Comparison of ENCODE assay signal across 13 cellular contexts in the genomic region with DNA sequence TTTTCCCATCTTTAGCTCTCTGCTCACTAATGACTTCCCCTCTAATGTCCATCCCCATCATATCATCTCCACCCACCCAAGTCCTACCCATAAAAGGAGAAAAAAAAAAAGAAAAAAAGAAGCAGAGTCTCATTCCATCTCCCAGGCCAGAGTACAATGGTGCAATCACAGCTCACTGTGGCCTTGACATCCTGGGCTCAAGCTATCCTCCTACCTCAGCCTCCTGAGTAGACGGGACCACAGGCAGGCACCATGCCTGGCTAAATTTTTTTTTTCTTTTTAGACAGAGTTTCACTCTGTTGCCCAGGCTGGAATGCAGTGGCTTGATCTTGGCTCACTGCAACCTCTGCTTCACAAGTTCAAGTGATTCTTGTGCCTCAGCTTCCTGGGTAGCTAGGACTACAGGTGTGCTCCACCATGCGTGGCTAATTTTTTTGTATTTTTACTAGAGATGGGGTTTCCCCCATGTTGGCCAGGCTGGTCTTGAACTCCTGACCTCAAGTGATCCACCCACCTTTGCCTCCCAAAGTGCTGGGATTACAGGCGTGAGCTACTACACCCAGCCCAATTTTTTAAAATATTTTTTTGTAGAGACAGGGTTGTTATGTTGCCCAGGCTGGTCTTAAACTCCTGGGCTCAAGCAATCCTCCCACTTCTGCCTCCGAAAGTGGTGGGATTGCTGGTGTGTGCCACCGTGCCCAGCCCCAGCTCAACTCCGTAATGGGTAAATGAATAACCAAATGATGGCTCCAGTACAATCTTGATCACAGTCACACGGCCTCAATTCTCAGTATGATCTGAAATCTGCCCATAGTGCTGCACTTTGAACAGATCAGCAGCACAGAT.
DNase-seq lines count a peak whose midpoint lies in the region; ATAC-seq and TF ChIP-seq lines count a peak whose summit lies in the region.
"Had no signal": no experiment of that assay in that cellular context is flagged by ENCODE, and none has a peak within 500 bp of the region (broad histone marks: within the 10 kb centered on the region; RNA-seq: fewer than 3 reads in every experiment).

No MANE protein-coding gene starts in this region.

- peaks cover 12% of the 10 kb centered on the region for H3F3A ChIP-seq in DOHH2 (ENCODE audit: control insufficient read depth, insufficient read depth)

- no peaks in the 10 kb centered on the region for H3K36me3 ChIP-seq in DOHH2 (ENCODE audit: control insufficient read depth, low read length)
- H3K36me3 ChIP-seq: lower lobe of right lung, ovary had no signal

- no peaks in the 10 kb centered on the region for H4K20me1 ChIP-seq in DOHH2 (ENCODE audit: control insufficient read depth, insufficient read depth, low read depth, low read length)

- no peak for TF ChIP-seq CTCF in DOHH2 (IDR thresholded peaks at IDR 0.05; ENCODE audit: low read depth, low read length, poor library complexity, severe bottlenecking)

- H3K79me2 ChIP-seq in DOHH2 (ENCODE audit: control insufficient read depth, low read length) = no peaks in the 10 kb centered on the region

- ATAC-seq in GM19397 (IDR thresholded peaks at IDR 0.05; ENCODE audit: unreplicated experiment) = peak; percentile 78
- ATAC-seq in HG02840 (IDR thresholded peaks at IDR 0.05; ENCODE audit: low FRiP score, unreplicated experiment) = peak; percentile 58
- peak; percentile 62 for ATAC-seq in HG03520 (IDR thresholded peaks at IDR 0.05; ENCODE audit: unreplicated experiment)
- ATAC-seq: activated T-helper 17 cell treated with anti-CD3 and anti-CD28 coated beads, Interleukin-2, amount 50 U/mL, for 72 hours; lower lobe of right lung; Panc1 had no signal

- H3K9me3 ChIP-seq in DOHH2 (ENCODE audit: control insufficient read depth, insufficient read depth, low read length) = no peaks in the 10 kb centered on the region
- H3K9me3 ChIP-seq: lower lobe of right lung, ovary had no signal

- H3K4me2 ChIP-seq in DOHH2 (ENCODE audit: low read length) = peak overlapping the region; percentile 44

- H3K27ac ChIP-seq in DOHH2 (ENCODE audit: low read depth, low read length) = no peak overlapping the region
- H3K27ac ChIP-seq: lower lobe of right lung, ovary had no signal

- no peaks in the 10 kb centered on the region for H3K9me2 ChIP-seq in DOHH2 (replicated peaks; ENCODE audit: control insufficient read depth, low read length)

- DNase-seq in AG08395 (ENCODE audit: low spot score) = no peak
- no peak for DNase-seq in activated naive CD4-positive, alpha-beta T cell treated with anti-CD3 and anti-CD28 coated beads, Interleukin-2, amount 50 U/mL, for 16 hours
- DNase-seq in NCI-H187 (lab: John Stamatoyannopoulos, UW) = no peak
- no peak for DNase-seq in HCEC 1CT
- DNase-seq: lower lobe of right lung, NCI-H1417 treated with DMSO at 0.1 percent for 48 hours, ovary had no signal

- H3K4me3 ChIP-seq in DOHH2 (ENCODE audit: low read length) = 0 out of 2 replicates have a peak overlapping the region, but pooled peaks have one; percentile 13
- H3K4me3 ChIP-seq: lower lobe of right lung, ovary had no signal

- no peaks in the 10 kb centered on the region for H3K27me3 ChIP-seq in DOHH2 (ENCODE audit: control insufficient read depth, low read length)
- H3K27me3 ChIP-seq: ovary had no signal

- H3K4me1 ChIP-seq in DOHH2 (ENCODE audit: control insufficient read depth, low read length) = peaks cover 74% of the 10 kb centered on the region
